Comparison of ENCODE assay signal across 8 cellular contexts in genomic region chr10:62610649-62611229, GRCh38.
DNase-seq lines count a peak whose midpoint lies in the region; ATAC-seq, FAIRE-seq and TF ChIP-seq lines count a peak whose summit lies in the region.

No MANE protein-coding gene starts in this region.

- no peak overlapping the region for H3K4me2 ChIP-seq in GM12878 (ENCODE audit: control insufficient read depth, insufficient read depth)

- TF ChIP-seq POLR2A in GM12878 (IDR thresholded peaks at IDR 0.05; ENCODE audit: low read depth, low read length), result no peak

- no TSS peak for BruUV-seq in GM12878 (replicated peaks; lab: Mats Ljungman, UMichigan)

- peaks cover 30% of the 10 kb centered on the region for H3K4me1 ChIP-seq in GM12878 (ENCODE audit: control insufficient read depth, insufficient read depth, low read length)

- no peak overlapping the region for H3K4me3 ChIP-seq in GM12878

- intact Hi-C loops in GM12878 (cut with micrococcal nuclease; ENCODE audit: unreplicated experiment), result loop anchor here (1.0 to 5.0 kb wide), 7 partner anchors 70 to 547 kb away; no protein-coding TSS in a partner anchor

- 17% methylated on average over 7 of the region's 7 CpGs for WGBS in GM12878 (ENCODE audit: insufficient coverage, insufficient replicate concordance, low lambda C conversion rate, missing lambda C conversion rate)

- ATAC-seq in GM21619 (IDR thresholded peaks at IDR 0.05; ENCODE audit: unreplicated experiment) (peak; percentile 76), GM12878 (peak; percentile 90)

- RAD21 ChIA-PET in GM12878 (lab: Charles Lee; ENCODE audit: unreplicated experiment), result interaction anchor here (0.7 to 6.5 kb wide), 49 partner anchors 9 to 1109 kb away, joined by 3 to 132 read pairs (median 4); partner anchors contain the start of genes ADO and EGR2

- peak; percentile 71 for FAIRE-seq in GM12878 (lab: Jason Lieb, UNC)

- peak; percentile 90 to 99 (median 96) for TF ChIP-seq CTCF in GM12878 (IDR thresholded peaks at IDR 0.05 in 2 of 3, conservative IDR thresholded peaks at IDR 0.05 in 1 of 3; ENCODE audit: control insufficient read depth in 2 of 3, extremely low read depth in 1 of 3, insufficient read depth in 1 of 3, low read depth in 3 of 3, low read length in 3 of 3)

- no peaks in the 10 kb centered on the region; the same call in 2 of the 3 replicates for H3K9me3 ChIP-seq in GM12878 (replicated peaks; ENCODE audit: control insufficient read depth, insufficient read depth, low read length)

- SMC1A ChIA-PET in GM12878 (lab: Charles Lee; ENCODE audit: uncharacterized antibody, unreplicated experiment), result interaction anchor here (0.6 to 8.9 kb wide), 52 partner anchors 9 to 556 kb away, joined by 3 to 131 read pairs (median 6); partner anchors contain the start of genes ADO and EGR2

- DNase-seq in ELF-1 (ENCODE audit: low read depth, low spot score) (peak; percentile 85), KG1 (lab: John Stamatoyannopoulos, UW) (peak; percentile 61), T-helper 22 cell (ENCODE audit: low read depth) (peak; percentile 41), GM12878 (ENCODE audit: low read depth, low spot score) (no peak), iris pigment epithelial cell (ENCODE audit: low read depth) (peak; percentile 45), NCI-H2196 treated with DMSO at 0.1 percent for 48 hours (lab: John Stamatoyannopoulos, UW; ENCODE audit: unreplicated experiment) (no peak)
- peak; percentile 73 to 76 for DNase-seq in stimulated activated CD4-positive, alpha-beta T cell treated with anti-CD3 and anti-CD28 coated beads, Interleukin-2, amount 100 ng/mL, for 48 hours

- H3K27me3 ChIP-seq in GM12878 (replicated peaks in 1 of 2; ENCODE audit: control insufficient read depth in 2 of 2, insufficient read depth in 2 of 2, low read length in 1 of 2), result no peaks in the 10 kb centered on the region

- 0 out of 4 replicates have a peak, but pooled peaks have one; percentile 7 to 30 for TF ChIP-seq EP300 in GM12878 (IDR thresholded peaks at IDR 0.05; ENCODE audit: borderline replicate concordance in 1 of 2, control insufficient read depth in 1 of 2, low read depth in 2 of 2, low read length in 2 of 2)

- H3K27ac ChIP-seq in GM12878 (ENCODE audit: control insufficient read depth, insufficient read depth), result no peak overlapping the region

- H2AFZ ChIP-seq in GM12878 (ENCODE audit: control insufficient read depth, low read depth, low read length), result no peak overlapping the region

- no peaks in the 10 kb centered on the region for H3K36me3 ChIP-seq in GM12878 (ENCODE audit: control insufficient read depth in 2 of 2, insufficient read depth in 2 of 2, low read length in 1 of 2)

- no peak overlapping the region for H3K9ac ChIP-seq in GM12878 (ENCODE audit: control insufficient read depth, insufficient read depth, low read length)

- in situ Hi-C loops in GM12878 (cut with MboI), result loop anchor here (5.0 kb wide), 1 partner anchor 202 kb away; no protein-coding TSS in a partner anchor

- no peaks in the 10 kb centered on the region for H3K79me2 ChIP-seq in GM12878 (ENCODE audit: control insufficient read depth, insufficient read depth, low read length)

- H4K20me1 ChIP-seq in GM12878 (ENCODE audit: control insufficient read depth, insufficient read depth), result no peaks in the 10 kb centered on the region

- peak; percentile 99 for TF ChIP-seq RAD21 in GM12878 (IDR thresholded peaks at IDR 0.05; ENCODE audit: insufficient read depth, low read depth, low read length)

- POLR2A ChIA-PET in GM12878 (lab: Charles Lee), result interaction anchor here (2.2 to 2.7 kb wide), 2 partner anchors 71 to 207 kb away, joined by 7 to 12 read pairs; no protein-coding TSS in a partner anchor

- CTCF ChIA-PET in GM12878 (lab: Yijun Ruan, JAX), result interaction anchor here (0.6 to 6.5 kb wide), 60 partner anchors 9 to 556 kb away, joined by 3 to 123 read pairs (median 4); partner anchors contain the start of genes ADO and EGR2

TF ChIP-seq in GM12878, 131 proteins besides CTCF, POLR2A, EP300 and RAD21 (continues in another document):
- TF ChIP-seq SP1 (IDR thresholded peaks at IDR 0.05; ENCODE audit: low read depth, low read length), result peak; percentile 18
- TF ChIP-seq ZBTB4 (CRISPR knock-in tag; IDR thresholded peaks at IDR 0.05), result no peak
- TF ChIP-seq YY1 (IDR thresholded peaks at IDR 0.05; ENCODE audit: low read depth, low read length), result peak; percentile 70
- no peak for TF ChIP-seq ZBTB33 (IDR thresholded peaks at IDR 0.05)
- TF ChIP-seq SMC3 (IDR thresholded peaks at IDR 0.05; ENCODE audit: borderline replicate concordance, low read length), result peak; percentile 96
- TF ChIP-seq SIX5 (IDR thresholded peaks at IDR 0.05; ENCODE audit: low read depth, low read length, severe bottlenecking), result no peak
- TF ChIP-seq TARDBP (IDR thresholded peaks at IDR 0.05; ENCODE audit: borderline replicate concordance), result no peak
- TF ChIP-seq ETV6 (conservative IDR thresholded peaks at IDR 0.05 in 1 of 2, IDR thresholded peaks at IDR 0.05 in 1 of 2; ENCODE audit: borderline replicate concordance in 1 of 2, low read depth in 1 of 2), result peak in 1 of 2 experiments; percentile 57; a peak in 1 of 4 replicates
- no peak for TF ChIP-seq SREBF2 (IDR thresholded peaks at IDR 0.05; ENCODE audit: low read length)
- TF ChIP-seq ZNF24 (IDR thresholded peaks at IDR 0.05), result peak; percentile 76
- peak; percentile 4; the same call in 1 of the 2 replicates for TF ChIP-seq CREM (IDR thresholded peaks at IDR 0.05; ENCODE audit: low read depth)
- TF ChIP-seq MLLT1 (IDR thresholded peaks at IDR 0.05), result peak; percentile 41; the same call in 1 of the 2 replicates
- 0 out of 2 replicates have a peak, but pooled peaks have one; percentile 43 for TF ChIP-seq TBL1XR1 (IDR thresholded peaks at IDR 0.05; ENCODE audit: low read depth, low read length)
- 0 out of 2 replicates have a peak, but pooled peaks have one; percentile 30 for TF ChIP-seq PML (IDR thresholded peaks at IDR 0.05; ENCODE audit: low read length)
- no peak for TF ChIP-seq RAD51 (IDR thresholded peaks at IDR 0.05)
- TF ChIP-seq ZBED1 (IDR thresholded peaks at IDR 0.05; ENCODE audit: borderline replicate concordance), result no peak; the same call in 1 of the 2 replicates
- 0 out of 2 replicates have a peak, but pooled peaks have one; percentile 20 for TF ChIP-seq CBFB (IDR thresholded peaks at IDR 0.05; ENCODE audit: low read depth)

Comparison
In these comparisons a context has a peak if more than half of its experiments do, and no peak if none do; other contexts are left out.
1. DNase-seq: peak in ELF-1 (single experiment), KG1 (single experiment), T-helper 22 cell (single experiment), iris pigment epithelial cell (single experiment) and stimulated activated CD4-positive, alpha-beta T cell treated with anti-CD3 and anti-CD28 coated beads, Interleukin-2, amount 100 ng/mL, for 48 hours (2 of 2); none in GM12878 (single experiment) and NCI-H2196 treated with DMSO at 0.1 percent for 48 hours (single experiment).